ENCODE assay signal across 1 cellular context in the genomic region with DNA sequence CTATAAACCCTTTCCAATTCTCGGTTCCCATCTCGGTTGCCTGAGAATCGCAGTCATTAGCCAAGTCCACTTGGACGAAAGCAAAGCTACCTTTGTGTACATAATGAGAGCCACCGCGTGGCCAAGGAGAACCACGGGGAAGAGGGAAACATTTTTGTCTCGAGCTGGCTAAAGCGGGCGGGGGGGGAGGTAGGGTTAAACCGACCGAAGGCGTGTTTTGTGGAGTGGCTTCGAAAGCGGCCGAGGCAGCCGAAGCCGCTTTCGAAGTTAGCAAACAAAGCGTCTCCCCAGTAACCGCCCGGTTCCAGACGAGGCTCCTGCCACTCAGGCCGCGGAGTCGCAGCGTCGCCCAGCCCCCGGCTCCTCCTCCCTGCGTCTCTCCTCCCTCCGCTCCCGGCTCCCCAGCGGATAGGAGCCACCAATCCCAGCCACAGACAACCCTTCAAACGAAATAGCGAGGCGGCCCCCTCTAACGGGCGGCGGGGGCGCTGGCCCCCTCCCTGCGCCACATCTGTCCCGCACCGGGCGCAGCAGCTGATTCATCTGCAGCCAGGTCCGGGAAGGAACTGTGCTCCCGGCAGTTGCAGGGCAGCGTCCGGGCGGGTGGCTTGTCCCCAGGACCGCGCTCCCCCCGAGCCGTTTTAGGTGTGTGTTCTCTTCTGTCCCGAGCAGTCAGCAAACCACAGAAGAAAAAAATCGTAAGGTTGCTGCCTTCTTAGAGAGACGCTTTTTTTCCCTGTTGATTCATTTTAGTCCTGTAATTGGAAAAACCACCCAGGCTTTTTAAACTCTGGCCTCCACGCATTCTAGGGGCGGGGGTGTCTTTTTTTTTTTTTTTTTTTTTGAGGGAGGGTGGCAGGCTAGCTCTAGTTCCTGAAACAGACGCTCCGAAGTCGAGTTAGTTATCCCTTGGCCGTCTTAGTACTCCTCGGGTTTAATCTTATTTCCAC.
TF ChIP-seq lines count a peak whose summit lies in the region.

No MANE protein-coding gene starts in this region.

TF ChIP-seq in HEK293, 187 proteins besides CTCF, POLR2A, EP300 and RAD21 (continued from another document):
- no peak for TF ChIP-seq REST (tag by site-specific recombination; IDR thresholded peaks at IDR 0.05)
- peak; percentile 27; the same call in 1 of the 2 replicates for TF ChIP-seq ZNF660 (tag by site-specific recombination; IDR thresholded peaks at IDR 0.05)
- TF ChIP-seq ZNF121 (tag by site-specific recombination; IDR thresholded peaks at IDR 0.05): no peak
- TF ChIP-seq ZNF449 (tag by site-specific recombination; IDR thresholded peaks at IDR 0.05): 0 out of 2 replicates have a peak, but pooled peaks have one; percentile 12
- TF ChIP-seq ZNF223 (tag by site-specific recombination; IDR thresholded peaks at IDR 0.05): no peak
- TF ChIP-seq MZF1 (tag by site-specific recombination; IDR thresholded peaks at IDR 0.05; ENCODE audit: borderline replicate concordance): no peak; the same call in 1 of the 2 replicates
- no peak for TF ChIP-seq MEIS1 (CRISPR knock-in tag; IDR thresholded peaks at IDR 0.05; ENCODE audit: borderline replicate concordance)
- TF ChIP-seq ZNF610 (tag by site-specific recombination; IDR thresholded peaks at IDR 0.05; ENCODE audit: borderline replicate concordance): peak; percentile 96
- peak; percentile 41; the same call in 1 of the 2 replicates for TF ChIP-seq ZBTB17 (tag by site-specific recombination; IDR thresholded peaks at IDR 0.05)
- TF ChIP-seq ZNF639 (tag by site-specific recombination; IDR thresholded peaks at IDR 0.05): no peak
- TF ChIP-seq ZNF654 (tag by site-specific recombination; IDR thresholded peaks at IDR 0.05; ENCODE audit: low read depth): peak; percentile 21; the same call in 1 of the 2 replicates
- TF ChIP-seq ZFP37 (tag by site-specific recombination; IDR thresholded peaks at IDR 0.05): 0 out of 2 replicates have a peak, but pooled peaks have one; percentile 60
- peak; percentile 50; the same call in 1 of the 2 replicates for TF ChIP-seq ZNF391 (tag by site-specific recombination; IDR thresholded peaks at IDR 0.05; ENCODE audit: borderline replicate concordance, low read depth)
- TF ChIP-seq ZNF155 (tag by site-specific recombination; IDR thresholded peaks at IDR 0.05): no peak
- no peak for TF ChIP-seq ZNF791 (tag by site-specific recombination; IDR thresholded peaks at IDR 0.05)
- TF ChIP-seq ZEB2 (tag by site-specific recombination; IDR thresholded peaks at IDR 0.05): peak; percentile 85; the same call in 1 of the 2 replicates
- TF ChIP-seq ZNF629 (tag by site-specific recombination; IDR thresholded peaks at IDR 0.05): no peak; the same call in none of the 2 replicates
- TF ChIP-seq ZNF394 (tag by site-specific recombination; IDR thresholded peaks at IDR 0.05; ENCODE audit: borderline replicate concordance): peak; percentile 54; the same call in 1 of the 2 replicates
- no peak for TF ChIP-seq ZNF785 (tag by site-specific recombination; IDR thresholded peaks at IDR 0.05)
- TF ChIP-seq ZNF146 (tag by site-specific recombination; IDR thresholded peaks at IDR 0.05): no peak
- no peak for TF ChIP-seq ZNF292 (tag by site-specific recombination; IDR thresholded peaks at IDR 0.05; ENCODE audit: borderline replicate concordance, low read depth)
- no peak for TF ChIP-seq ZNF48 (tag by site-specific recombination; IDR thresholded peaks at IDR 0.05)
- TF ChIP-seq ZNF707 (tag by site-specific recombination; IDR thresholded peaks at IDR 0.05): no peak
- TF ChIP-seq, protein P1, sequence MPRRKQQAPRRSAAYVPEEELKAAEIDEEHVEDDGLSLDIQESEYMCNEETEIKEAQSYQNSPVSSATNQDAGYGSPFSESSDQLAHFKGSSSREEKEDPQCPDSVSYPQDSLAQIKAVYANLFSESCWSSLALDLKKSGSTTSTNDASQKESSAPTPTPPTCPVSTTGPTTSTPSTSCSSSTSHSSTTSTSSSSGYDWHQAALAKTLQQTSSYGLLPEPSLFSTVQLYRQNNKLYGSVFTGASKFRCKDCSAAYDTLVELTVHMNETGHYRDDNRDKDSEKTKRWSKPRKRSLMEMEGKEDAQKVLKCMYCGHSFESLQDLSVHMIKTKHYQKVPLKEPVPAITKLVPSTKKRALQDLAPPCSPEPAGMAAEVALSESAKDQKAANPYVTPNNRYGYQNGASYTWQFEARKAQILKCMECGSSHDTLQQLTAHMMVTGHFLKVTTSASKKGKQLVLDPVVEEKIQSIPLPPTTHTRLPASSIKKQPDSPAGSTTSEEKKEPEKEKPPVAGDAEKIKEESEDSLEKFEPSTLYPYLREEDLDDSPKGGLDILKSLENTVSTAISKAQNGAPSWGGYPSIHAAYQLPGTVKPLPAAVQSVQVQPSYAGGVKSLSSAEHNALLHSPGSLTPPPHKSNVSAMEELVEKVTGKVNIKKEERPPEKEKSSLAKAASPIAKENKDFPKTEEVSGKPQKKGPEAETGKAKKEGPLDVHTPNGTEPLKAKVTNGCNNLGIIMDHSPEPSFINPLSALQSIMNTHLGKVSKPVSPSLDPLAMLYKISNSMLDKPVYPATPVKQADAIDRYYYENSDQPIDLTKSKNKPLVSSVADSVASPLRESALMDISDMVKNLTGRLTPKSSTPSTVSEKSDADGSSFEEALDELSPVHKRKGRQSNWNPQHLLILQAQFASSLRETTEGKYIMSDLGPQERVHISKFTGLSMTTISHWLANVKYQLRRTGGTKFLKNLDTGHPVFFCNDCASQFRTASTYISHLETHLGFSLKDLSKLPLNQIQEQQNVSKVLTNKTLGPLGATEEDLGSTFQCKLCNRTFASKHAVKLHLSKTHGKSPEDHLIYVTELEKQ (tag by site-specific recombination; IDR thresholded peaks at IDR 0.05; ENCODE audit: borderline replicate concordance): no peak
- no peak for TF ChIP-seq ZNF433 (tag by site-specific recombination; IDR thresholded peaks at IDR 0.05; ENCODE audit: low read depth)
- TF ChIP-seq, protein P2, sequence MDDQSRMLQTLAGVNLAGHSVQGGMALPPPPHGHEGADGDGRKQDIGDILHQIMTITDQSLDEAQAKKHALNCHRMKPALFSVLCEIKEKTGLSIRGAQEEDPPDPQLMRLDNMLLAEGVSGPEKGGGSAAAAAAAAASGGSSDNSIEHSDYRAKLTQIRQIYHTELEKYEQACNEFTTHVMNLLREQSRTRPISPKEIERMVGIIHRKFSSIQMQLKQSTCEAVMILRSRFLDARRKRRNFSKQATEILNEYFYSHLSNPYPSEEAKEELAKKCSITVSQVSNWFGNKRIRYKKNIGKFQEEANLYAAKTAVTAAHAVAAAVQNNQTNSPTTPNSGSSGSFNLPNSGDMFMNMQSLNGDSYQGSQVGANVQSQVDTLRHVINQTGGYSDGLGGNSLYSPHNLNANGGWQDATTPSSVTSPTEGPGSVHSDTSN (CRISPR knock-in tag; IDR thresholded peaks at IDR 0.05): no peak
- TF ChIP-seq ZNF133 (tag by site-specific recombination; IDR thresholded peaks at IDR 0.05): no peak
- peak; percentile 87 for TF ChIP-seq ZNF600 (tag by site-specific recombination; IDR thresholded peaks at IDR 0.05)
- TF ChIP-seq, protein P3, sequence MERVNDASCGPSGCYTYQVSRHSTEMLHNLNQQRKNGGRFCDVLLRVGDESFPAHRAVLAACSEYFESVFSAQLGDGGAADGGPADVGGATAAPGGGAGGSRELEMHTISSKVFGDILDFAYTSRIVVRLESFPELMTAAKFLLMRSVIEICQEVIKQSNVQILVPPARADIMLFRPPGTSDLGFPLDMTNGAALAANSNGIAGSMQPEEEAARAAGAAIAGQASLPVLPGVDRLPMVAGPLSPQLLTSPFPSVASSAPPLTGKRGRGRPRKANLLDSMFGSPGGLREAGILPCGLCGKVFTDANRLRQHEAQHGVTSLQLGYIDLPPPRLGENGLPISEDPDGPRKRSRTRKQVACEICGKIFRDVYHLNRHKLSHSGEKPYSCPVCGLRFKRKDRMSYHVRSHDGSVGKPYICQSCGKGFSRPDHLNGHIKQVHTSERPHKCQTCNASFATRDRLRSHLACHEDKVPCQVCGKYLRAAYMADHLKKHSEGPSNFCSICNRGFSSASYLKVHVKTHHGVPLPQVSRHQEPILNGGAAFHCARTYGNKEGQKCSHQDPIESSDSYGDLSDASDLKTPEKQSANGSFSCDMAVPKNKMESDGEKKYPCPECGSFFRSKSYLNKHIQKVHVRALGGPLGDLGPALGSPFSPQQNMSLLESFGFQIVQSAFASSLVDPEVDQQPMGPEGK (tag by site-specific recombination; IDR thresholded peaks at IDR 0.05): peak; percentile 100
- peak; percentile 73 for TF ChIP-seq ZNF843 (tag by site-specific recombination; IDR thresholded peaks at IDR 0.05)
- TF ChIP-seq ZBTB20 (tag by site-specific recombination; IDR thresholded peaks at IDR 0.05): peak; percentile 93
- TF ChIP-seq ZSCAN16 (tag by site-specific recombination; IDR thresholded peaks at IDR 0.05): no peak
- TF ChIP-seq KLF16 (tag by site-specific recombination; IDR thresholded peaks at IDR 0.05): no peak; the same call in 1 of the 2 replicates
- TF ChIP-seq ZNF776 (tag by site-specific recombination; IDR thresholded peaks at IDR 0.05; ENCODE audit: borderline replicate concordance): no peak
- TF ChIP-seq ZBTB48 (tag by site-specific recombination; IDR thresholded peaks at IDR 0.05): peak; percentile 47; the same call in 1 of the 2 replicates
- no peak for TF ChIP-seq ZNF768 (tag by site-specific recombination; IDR thresholded peaks at IDR 0.05)
- no peak; the same call in 1 of the 2 replicates for TF ChIP-seq ZNF202 (tag by site-specific recombination; IDR thresholded peaks at IDR 0.05; ENCODE audit: borderline replicate concordance)
- TF ChIP-seq ZBTB49 (tag by site-specific recombination; IDR thresholded peaks at IDR 0.05; ENCODE audit: low read depth): no peak
TF ChIP-seq in HEK293: peak in this region for 61.
